12 cellular contexts compared by ENCODE assay signal in the genomic region with DNA sequence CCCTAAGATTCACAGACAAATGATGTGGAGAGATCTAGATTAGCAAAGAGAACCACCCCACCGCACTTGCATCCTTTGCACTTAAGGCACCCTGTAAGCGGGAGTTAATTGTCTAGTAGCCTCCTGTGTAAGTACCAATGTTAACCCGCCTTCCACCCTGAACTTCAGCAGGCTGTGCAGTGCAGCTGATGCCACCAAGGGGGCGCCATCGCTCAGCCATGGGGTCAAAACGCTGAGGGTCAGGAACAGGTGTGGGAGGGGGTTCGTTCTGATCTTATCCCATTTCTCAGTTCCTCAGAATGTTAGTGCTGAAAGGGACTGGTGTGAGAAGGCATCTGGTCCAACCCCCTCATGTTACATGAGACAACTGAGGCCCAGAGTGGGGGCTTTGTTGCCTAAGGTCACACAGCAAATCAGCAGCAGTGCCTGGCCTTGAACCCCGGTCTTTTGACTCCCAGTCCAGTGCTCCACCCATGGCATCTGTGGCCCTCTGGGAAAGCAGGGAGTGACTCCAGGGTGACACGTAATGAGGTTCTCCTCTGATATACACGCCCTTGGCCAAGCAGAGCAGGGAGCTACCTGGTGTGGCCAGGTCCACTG. TPM values are rescaled to one million over a fixed set of nuclear protein-coding genes. Genes with fewer than 3 reads are reported as not detected.
DNase-seq lines count a peak whose midpoint lies in the region; ATAC-seq and TF ChIP-seq lines count a peak whose summit lies in the region.
"Had no signal": no experiment of that assay in that cellular context is flagged by ENCODE, and none has a peak within 500 bp of the region (broad histone marks: within the 10 kb centered on the region; RNA-seq: fewer than 3 reads in every experiment).

No MANE protein-coding gene starts in this region.

- H3K9me3 ChIP-seq in PC-3 (ENCODE audit: low read length): no peaks in the 10 kb centered on the region
- H3K9me3 ChIP-seq: vagina had no signal

- no peak overlapping the region for H2AFZ ChIP-seq in PC-3 (ENCODE audit: low read length)

- BruUV-seq in Calu3 (replicated peaks; lab: Mats Ljungman, UMichigan): no TSS peak
- no TSS peak for BruUV-seq in PC-3 (replicated peaks; lab: Mats Ljungman, UMichigan)

- H3K9ac ChIP-seq in PC-3 (ENCODE audit: low read length): no peak overlapping the region

- H3K9me3 Mint-ChIP-seq in Calu3 (ENCODE audit: low read depth, unreplicated experiment): no peaks in the 10 kb centered on the region

- H3K4me3 ChIP-seq in AG04449 (ENCODE audit: low read depth, low read length) (no peak overlapping the region), PC-3 (ENCODE audit: low read length) (no peak overlapping the region)
- H3K4me3 ChIP-seq: vagina had no signal

- peaks cover 22% of the 10 kb centered on the region for H3K4me1 Mint-ChIP-seq in Calu3 (ENCODE audit: low read depth, unreplicated experiment)

- no peaks in the 10 kb centered on the region for H3K27me3 Mint-ChIP-seq in Calu3 (ENCODE audit: unreplicated experiment)

- no peaks in the 10 kb centered on the region for H3K36me3 ChIP-seq in PC-3 (ENCODE audit: low read depth, low read length)
- H3K36me3 ChIP-seq: vagina had no signal

- intact Hi-C loops in Calu3 (cut with micrococcal nuclease; ENCODE audit: unreplicated experiment) (no loop called here), PC-3 (cut with micrococcal nuclease) (no loop called here), posterior cingulate gyrus (cut with DNase I) (no loop called here)

- no peaks in the 10 kb centered on the region for H3F3A ChIP-seq in PC-3 (ENCODE audit: low read length, unreplicated experiment)

- H3K4me1 ChIP-seq in PC-3 (ENCODE audit: insufficient read depth, low read length) (peaks cover 6% of the 10 kb centered on the region; the same call in 1 of the 2 replicates), foreskin keratinocyte (no peaks in the 10 kb centered on the region)
- H3K4me1 ChIP-seq: vagina had no signal

- no peaks in the 10 kb centered on the region for H3K27me3 ChIP-seq in PC-3 (ENCODE audit: low read length)
- H3K27me3 ChIP-seq in foreskin keratinocyte: no peaks in the 10 kb centered on the region
- H3K27me3 ChIP-seq: vagina had no signal

- no peak overlapping the region for H3K4me2 ChIP-seq in PC-3 (ENCODE audit: low read length)

- H3K9me2 ChIP-seq in PC-3 (replicated peaks; ENCODE audit: low read length): no peaks in the 10 kb centered on the region

- H3K36me3 Mint-ChIP-seq in Calu3 (ENCODE audit: insufficient read depth, unreplicated experiment): peaks cover 3% of the 10 kb centered on the region

- no peaks in the 10 kb centered on the region for H4K20me1 ChIP-seq in PC-3 (ENCODE audit: low read length)

- no peak overlapping the region for H3K27ac Mint-ChIP-seq in Calu3 (ENCODE audit: unreplicated experiment)

- TF ChIP-seq CTCF in AG04449 (IDR thresholded peaks at IDR 0.05; ENCODE audit: insufficient read depth, low read length, missing control alignments): peak; percentile 16
- TF ChIP-seq CTCF in Calu3 (IDR thresholded peaks at IDR 0.05; ENCODE audit: unreplicated experiment): peak; percentile 37
- peak; percentile 63 for TF ChIP-seq CTCF in PC-3 (conservative IDR thresholded peaks at IDR 0.05; ENCODE audit: low read depth, low read length)
- peak; percentile 21 for TF ChIP-seq CTCF in foreskin keratinocyte (conservative IDR thresholded peaks at IDR 0.05)

- no peak overlapping the region for H3K4me3 Mint-ChIP-seq in Calu3 (ENCODE audit: low read depth, unreplicated experiment)

- POLR2A ChIA-PET in AG04449 (lab: Yijun Ruan, JAX) (no interaction called here), PC-3 (lab: Charles Lee; ENCODE audit: unreplicated experiment) (no interaction called here)

- CTCF ChIA-PET in AG04449 (lab: Yijun Ruan, JAX): interaction anchor here (1.1 to 11.6 kb wide), 6 partner anchors 6 to 423 kb away, joined by 3 to 272 read pairs (median 119); partner anchors contain the start of gene LSM11
- CTCF ChIA-PET in Calu3 (lab: Charles Lee): no interaction called here
- CTCF ChIA-PET in PC-3 (lab: Charles Lee): no interaction called here

- no peak for ATAC-seq in PC-3
- ATAC-seq in foreskin keratinocyte: no peak
- ATAC-seq in HG03378 (IDR thresholded peaks at IDR 0.05; ENCODE audit: unreplicated experiment): no peak

- H3K27ac ChIP-seq in PC-3 (ENCODE audit: low read length) (no peak overlapping the region), foreskin keratinocyte (no peak overlapping the region)
- H3K27ac ChIP-seq: vagina had no signal

- H3K79me2 ChIP-seq in PC-3 (ENCODE audit: low read length): no peaks in the 10 kb centered on the region

- DNase-seq in AG04449 (ENCODE audit: low read depth, low spot score) (no peak), Calu3 (no peak), PC-3 (no peak), foreskin keratinocyte (no peak), NCI-H345 treated with DMSO at 0.1 percent for 48 hours (lab: John Stamatoyannopoulos, UW; ENCODE audit: unreplicated experiment) (no peak), posterior cingulate gyrus (no peak), NCI-H1417 (lab: John Stamatoyannopoulos, UW) (no peak)
- DNase-seq: NCI-H1092 treated with DMSO at 0.1 percent for 48 hours, NCI-H774, small intestine had no signal

RNA-seq across cellular contexts. Expression of gene CYFIP2, which starts 57.3 kb away (rescaled TPM):
- total RNA-seq in Calu3 (2022): 37.8 and 38.8 TPM in 2 replicates
- total RNA-seq in PC-3 (2014; rRNA removed): 30.4 and 36.0 TPM in 2 replicates
- total RNA-seq in foreskin keratinocyte: 1.1 and 1.2 TPM in 2 replicates
- 0.53 and 0.68 TPM in 2 replicates for polyA plus RNA-seq in foreskin keratinocyte

Comparison
In these comparisons a context has a peak if more than half of its experiments do, and no peak if none do; other contexts are left out.
1. RNA of gene CYFIP2, which starts 57.3 kb away (total RNA-seq): 37.8 to 38.8 TPM in Calu3 and 30.4 to 36.0 TPM in PC-3; 1.1 to 1.2 TPM in foreskin keratinocyte; every median in the first group is over 10 times any median in the second.
2. Peak in every context shown above with its lines, with median percentiles within 50 percentile points of each other: CTCF ChIP-seq.